24 cellular contexts compared by ENCODE assay signal in the genomic region with DNA sequence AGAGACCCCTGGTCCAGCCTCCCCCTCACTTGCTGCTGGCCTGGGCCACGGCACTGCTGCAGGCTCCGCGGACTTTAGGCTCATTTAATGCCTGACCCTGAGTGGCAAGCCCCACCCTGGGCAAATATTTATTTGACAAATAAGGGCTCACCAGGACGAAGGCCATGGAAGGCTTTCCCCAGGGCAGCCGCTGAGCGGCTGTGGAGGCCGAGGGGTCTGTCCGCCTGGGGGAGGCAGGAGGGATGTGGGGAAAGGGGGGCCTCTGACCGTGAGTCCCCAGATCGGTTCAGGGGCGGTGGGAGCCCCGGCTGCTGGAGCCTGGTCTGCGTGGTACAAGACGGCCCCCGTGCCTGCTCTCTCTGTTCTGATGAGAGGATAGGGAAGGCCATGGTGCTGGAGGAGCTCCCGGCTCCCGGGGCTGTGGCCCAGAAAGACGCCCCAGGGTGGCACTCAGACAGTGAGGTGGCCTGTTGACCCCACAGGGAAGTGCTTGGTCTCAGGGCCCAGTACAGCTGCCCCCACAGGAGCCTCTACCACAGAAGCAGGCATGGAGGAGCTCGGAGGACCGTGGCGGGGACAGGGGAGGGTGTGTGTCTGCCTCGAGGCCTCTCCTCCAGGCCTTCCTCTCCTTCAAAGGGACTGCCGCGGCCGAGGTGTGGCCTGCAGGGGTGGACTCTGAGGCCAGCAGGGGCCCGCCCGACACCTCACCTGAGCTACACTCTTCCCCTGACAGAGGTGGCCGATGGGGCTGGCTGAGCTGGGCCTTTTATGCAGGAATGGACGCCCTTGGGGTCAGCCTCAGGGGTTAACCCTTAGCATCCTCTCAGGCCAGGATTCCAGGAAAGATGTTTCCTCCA. TPM values are rescaled to one million over a fixed set of nuclear protein-coding genes. Genes with fewer than 3 reads are reported as not detected.
DNase-seq lines count a peak whose midpoint lies in the region; ATAC-seq and TF ChIP-seq lines count a peak whose summit lies in the region.
"Had no signal": no experiment of that assay in that cellular context is flagged by ENCODE, and none has a peak within 500 bp of the region (broad histone marks: within the 10 kb centered on the region; RNA-seq: fewer than 3 reads in every experiment).

No MANE protein-coding gene starts in this region.

- peaks cover 13% of the 10 kb centered on the region for H3K79me2 ChIP-seq in hepatocyte

- no peak overlapping the region for H3K9ac ChIP-seq in neuronal stem cell (ENCODE audit: low read depth, low read length, poor library complexity)

- H3K18ac ChIP-seq in neuronal stem cell (ENCODE audit: low read length) = no peak overlapping the region

- no peak overlapping the region for H4K91ac ChIP-seq in neuronal stem cell (ENCODE audit: low read depth, low read length, poor library complexity)

- H2BK12ac ChIP-seq in neuronal stem cell (ENCODE audit: low read length) = no peak overlapping the region

- H2AFZ ChIP-seq in hepatocyte (no peak overlapping the region), neuronal stem cell (ENCODE audit: low read length) (no peak overlapping the region)

- no peak overlapping the region for H3K4ac ChIP-seq in neuronal stem cell (ENCODE audit: low read length)

- no peaks in the 10 kb centered on the region for H3K9me2 ChIP-seq in hepatocyte (replicated peaks; ENCODE audit: insufficient read depth)

- H3K27ac ChIP-seq in hepatocyte = peak overlapping the region; percentile 95
- H3K27ac ChIP-seq in neuronal stem cell (replicated peaks; ENCODE audit: low read length) = no peak overlapping the region
- H3K27ac ChIP-seq in esophagus squamous epithelium = no peak overlapping the region
- H3K27ac ChIP-seq: gastroesophageal sphincter had no signal

- H3K4me3 ChIP-seq in hepatocyte (no peak overlapping the region), neuronal stem cell (ENCODE audit: low read length in 2 of 2) (no peak overlapping the region), esophagus squamous epithelium (no peak overlapping the region)
- H3K4me3 ChIP-seq: gastroesophageal sphincter had no signal

- ATAC-seq in HG03280 (IDR thresholded peaks at IDR 0.05; ENCODE audit: unreplicated experiment) = no peak
- ATAC-seq in activated CD8-positive, alpha-beta memory T cell treated with anti-CD3 and anti-CD28 coated beads, Interleukin-2, amount 10 ng/mL, durations not matched to agents 7 days and 5 days = no peak
- ATAC-seq: activated CD4-positive, alpha-beta T cell treated with anti-CD3 and anti-CD28 coated beads for 36 hours; gastroesophageal sphincter had no signal

- TF ChIP-seq POLR2A in esophagus squamous epithelium (IDR thresholded peaks at IDR 0.05) = no peak

- H3K4me1 Mint-ChIP-seq in activated CD8-positive, alpha-beta memory T cell treated with anti-CD3 and anti-CD28 coated beads, Interleukin-2, amount 10 ng/mL, durations not matched to agents 7 days and 5 days = peaks cover 7% of the 10 kb centered on the region
- H3K4me1 Mint-ChIP-seq: activated CD4-positive, alpha-beta T cell treated with anti-CD3 and anti-CD28 coated beads for 36 hours had no signal

- H3K23ac ChIP-seq in neuronal stem cell (ENCODE audit: low read depth, low read length, poor library complexity) = peak overlapping the region; percentile 43

- H4K20me1 ChIP-seq in hepatocyte (ENCODE audit: insufficient read depth, poor library complexity, severe bottlenecking) = no peaks in the 10 kb centered on the region

- H3K27ac Mint-ChIP-seq in activated CD8-positive, alpha-beta memory T cell treated with anti-CD3 and anti-CD28 coated beads, Interleukin-2, amount 10 ng/mL, durations not matched to agents 7 days and 5 days = no peak overlapping the region
- H3K27ac Mint-ChIP-seq: activated CD4-positive, alpha-beta T cell treated with anti-CD3 and anti-CD28 coated beads for 36 hours; activated naive CD8-positive, alpha-beta T cell; H9 had no signal

- no peaks in the 10 kb centered on the region for H3K9me3 Mint-ChIP-seq in activated CD8-positive, alpha-beta memory T cell treated with anti-CD3 and anti-CD28 coated beads, Interleukin-2, amount 10 ng/mL, durations not matched to agents 7 days and 5 days (ENCODE audit: low read depth)
- H3K9me3 Mint-ChIP-seq: CD4-positive, CD25-positive, alpha-beta regulatory T cell had no signal

- H2BK120ac ChIP-seq in neuronal stem cell (ENCODE audit: low read depth, low read length) = no peak overlapping the region

- peak overlapping the region; percentile 82 for H3K14ac ChIP-seq in neuronal stem cell (ENCODE audit: low read length)

- no peaks in the 10 kb centered on the region for H3K27me3 ChIP-seq in hepatocyte
- peaks cover 0 to 10% (median 9%) of the 10 kb centered on the region in 3 experiments for H3K27me3 ChIP-seq in neuronal stem cell (ENCODE audit: control insufficient read depth in 3 of 3, insufficient read depth in 3 of 3, low read depth in 1 of 3, low read length in 3 of 3)
- H3K27me3 ChIP-seq in esophagus squamous epithelium = peaks cover 0 to 46% (median 0%) of the 10 kb centered on the region in 4 donors

- peak overlapping the region; percentile 75 for H2AK5ac ChIP-seq in neuronal stem cell (ENCODE audit: low read depth, low read length)

- no peak overlapping the region for H3K4me3 Mint-ChIP-seq in activated CD8-positive, alpha-beta memory T cell treated with anti-CD3 and anti-CD28 coated beads, Interleukin-2, amount 10 ng/mL, durations not matched to agents 7 days and 5 days
- H3K4me3 Mint-ChIP-seq: activated CD4-positive, alpha-beta T cell treated with anti-CD3 and anti-CD28 coated beads for 36 hours; activated naive CD8-positive, alpha-beta T cell; H9 had no signal

- CTCF ChIA-PET in activated CD8-positive, alpha-beta memory T cell treated with anti-CD3 and anti-CD28 coated beads, Interleukin-2, amount 10 ng/mL, durations not matched to agents 7 days and 5 days (lab: Charles Lee) = interaction anchor here (1.0 to 1.7 kb wide), 3 partner anchors 49 to 106 kb away, joined by 3 read pairs; a partner anchor contains a TSS

- WGBS in hepatocyte (ENCODE audit: low lambda C conversion rate, missing lambda C conversion rate) = 57% methylated on average over 29 of the region's 29 CpGs
- WGBS in neuronal stem cell (ENCODE audit: extremely low coverage in 2 of 2, insufficient read length in 2 of 2, insufficient replicate concordance in 1 of 2), 2 donors = no CpG with 5 or more reads among the region's 29 CpGs
- WGBS in esophagus squamous epithelium, 2 donors = 88% methylated on average over 9 of the region's 29 CpGs; no CpG with 5 or more reads in 1 of the 2 donors

- intact Hi-C loops in esophagus squamous epithelium (cut with DNase I) = loop anchor here (5.0 to 10.0 kb wide), 2 partner anchors 120 to 167 kb away; a partner anchor contains a TSS

- no peaks in the 10 kb centered on the region for H3K36me3 Mint-ChIP-seq in activated CD8-positive, alpha-beta memory T cell treated with anti-CD3 and anti-CD28 coated beads, Interleukin-2, amount 10 ng/mL, durations not matched to agents 7 days and 5 days
- H3K36me3 Mint-ChIP-seq: activated naive CD8-positive, alpha-beta T cell; CD4-positive, CD25-positive, alpha-beta regulatory T cell had no signal

- H3K79me1 ChIP-seq in neuronal stem cell (ENCODE audit: low read depth, low read length) = no peaks in the 10 kb centered on the region

- no peak overlapping the region for H4K8ac ChIP-seq in neuronal stem cell (ENCODE audit: low read depth, low read length)

- no peaks in the 10 kb centered on the region for H3K27me3 Mint-ChIP-seq in activated CD8-positive, alpha-beta memory T cell treated with anti-CD3 and anti-CD28 coated beads, Interleukin-2, amount 10 ng/mL, durations not matched to agents 7 days and 5 days
- H3K27me3 Mint-ChIP-seq: activated CD4-positive, alpha-beta T cell treated with anti-CD3 and anti-CD28 coated beads for 36 hours; activated naive CD8-positive, alpha-beta T cell had no signal

- TF ChIP-seq CTCF in hepatocyte (IDR thresholded peaks at IDR 0.05; ENCODE audit: poor library complexity) = no peak
- TF ChIP-seq CTCF in esophagus squamous epithelium (IDR thresholded peaks at IDR 0.05) = no peak

- H3K36me3 ChIP-seq in hepatocyte (replicated peaks; ENCODE audit: insufficient read depth, low read depth) (no peaks in the 10 kb centered on the region), neuronal stem cell (replicated peaks in 1 of 2; ENCODE audit: control insufficient read depth in 2 of 2, insufficient read depth in 2 of 2, low read length in 2 of 2) (peaks cover 0 to 4% of the 10 kb centered on the region in 2 donors), esophagus squamous epithelium (no peaks in the 10 kb centered on the region)
- H3K36me3 ChIP-seq: gastroesophageal sphincter had no signal

- H3K4me2 ChIP-seq in hepatocyte (peak overlapping the region; percentile 70), neuronal stem cell (ENCODE audit: insufficient read depth, low read length, poor library complexity, severe bottlenecking) (no peak overlapping the region)

- peak overlapping the region; percentile 77 for H2BK5ac ChIP-seq in neuronal stem cell (ENCODE audit: low read length)

- peaks cover 57% of the 10 kb centered on the region for H3K4me1 ChIP-seq in hepatocyte (ENCODE audit: insufficient read depth)
- no peaks in the 10 kb centered on the region for H3K4me1 ChIP-seq in neuronal stem cell (ENCODE audit: control insufficient read depth in 2 of 2, insufficient read depth in 1 of 2, low read depth in 1 of 2, low read length in 2 of 2)
- peaks cover 9 to 18% (median 9%) of the 10 kb centered on the region in 3 donors for H3K4me1 ChIP-seq in esophagus squamous epithelium

- peak overlapping the region; percentile 93 for H2BK15ac ChIP-seq in neuronal stem cell (ENCODE audit: low read length)

- peak; percentile 78 for DNase-seq in COLO668 (lab: John Stamatoyannopoulos, UW; ENCODE audit: unreplicated experiment)
- peak; percentile 96 for DNase-seq in HuH-7 (ENCODE audit: low spot score)
- DNase-seq in hepatocyte (ENCODE audit: low spot score) = peak; percentile 86
- no peak for DNase-seq in neuronal stem cell (ENCODE audit: low spot score)
- DNase-seq in esophagus squamous epithelium (lab: John Stamatoyannopoulos, UW) = no peak
- DNase-seq in activated CD8-positive, alpha-beta memory T cell treated with anti-CD3 and anti-CD28 coated beads, Interleukin-2, amount 10 ng/mL, durations not matched to agents 7 days and 5 days = no peak
- no peak for DNase-seq in mucosa of gallbladder (ENCODE audit: low spot score)
- DNase-seq: CD4-positive, CD25-positive, alpha-beta regulatory T cell; effector CD4-positive, alpha-beta T cell; H9; kidney glomerular epithelial cell; NCI-H1105; NCI-H2107; NCI-H510A treated with DMSO at 0.1 percent for 48 hours; occipital lobe; Right ventricle myocardium superior; SW 1271 had no signal

- H3K9me3 ChIP-seq in hepatocyte (ENCODE audit: low read depth) (no peaks in the 10 kb centered on the region), neuronal stem cell (replicated peaks in 1 of 2; ENCODE audit: control insufficient read depth in 2 of 2, insufficient read depth in 1 of 2, low read depth in 1 of 2, low read length in 2 of 2) (peaks cover 0 to 10% of the 10 kb centered on the region in 2 donors), esophagus squamous epithelium (no peaks in the 10 kb centered on the region)
- H3K9me3 ChIP-seq: gastroesophageal sphincter had no signal

RNA-seq across cellular contexts. Expression of a gene that starts 9.1 kb away (rescaled TPM):
- total RNA-seq in hepatocyte (7.1 and 9.2 TPM in 2 replicates), esophagus squamous epithelium (10 to 100 TPM in 3 of 4 donors, 1 to 10 TPM in 1; 6.9 to 19.6 (median 14.7) TPM), mucosa of gallbladder (18.6 TPM)
- 21.7 and 25.1 TPM in 2 replicates for polyA plus RNA-seq in hepatocyte
- 12.3 TPM for polyA plus RNA-seq in neuronal stem cell (2013, experiment 1 of 2)
- 11.7 TPM for polyA plus RNA-seq in neuronal stem cell (2013, experiment 2 of 2)
- total RNA-seq in activated CD8-positive, alpha-beta memory T cell treated with anti-CD3 and anti-CD28 coated beads, Interleukin-2, amount 10 ng/mL, durations not matched to agents 7 days and 5 days = 10 to 100 TPM; 22.9 to 23.6 TPM

RNA-seq across cellular contexts. Expression of a gene that starts 48.7 kb away (rescaled TPM):
- total RNA-seq in hepatocyte = not detected in 2 replicates
- polyA plus RNA-seq in hepatocyte = 0.38 and 0.69 TPM in 2 replicates
- 1.3 TPM for polyA plus RNA-seq in neuronal stem cell (2013, experiment 1 of 2)
- polyA plus RNA-seq in neuronal stem cell (2013, experiment 2 of 2) = 1.3 TPM
- under 1 TPM in 2 of 4 donors, not detected in 2; 0.19 to 0.44 TPM for total RNA-seq in esophagus squamous epithelium
- not detected for total RNA-seq in activated CD8-positive, alpha-beta memory T cell treated with anti-CD3 and anti-CD28 coated beads, Interleukin-2, amount 10 ng/mL, durations not matched to agents 7 days and 5 days
- total RNA-seq in mucosa of gallbladder = 0.78 TPM
- total RNA-seq: activated CD4-positive, alpha-beta T cell treated with anti-CD3 and anti-CD28 coated beads for 36 hours; astrocyte; CD4-positive, CD25-positive, alpha-beta regulatory T cell; occipital lobe had no signal
- polyA plus RNA-seq: AG04450; CD4-positive, CD25-positive, alpha-beta regulatory T cell had no signal

RNA-seq across cellular contexts. Expression of a gene that starts 50.9 kb away (rescaled TPM):
- total RNA-seq in hepatocyte (0.08 and 0.43 TPM in 2 replicates), esophagus squamous epithelium (10 to 100 TPM; 11.8 to 25.3 (median 12.3) TPM), mucosa of gallbladder (1.0 TPM)
- polyA plus RNA-seq in hepatocyte = 0.88 and 2.6 TPM in 2 replicates
- polyA plus RNA-seq in neuronal stem cell (2013, experiment 1 of 2) = 0.03 TPM
- polyA plus RNA-seq in neuronal stem cell (2013, experiment 2 of 2) = 0.01 TPM
- not detected for total RNA-seq in activated CD8-positive, alpha-beta memory T cell treated with anti-CD3 and anti-CD28 coated beads, Interleukin-2, amount 10 ng/mL, durations not matched to agents 7 days and 5 days
- total RNA-seq: activated CD4-positive, alpha-beta T cell treated with anti-CD3 and anti-CD28 coated beads for 36 hours; CD4-positive, CD25-positive, alpha-beta regulatory T cell; H9; mononuclear cell; occipital lobe; Right ventricle myocardium superior had no signal
- polyA plus RNA-seq: AG04450; CD4-positive, CD25-positive, alpha-beta regulatory T cell had no signal

Comparison
In these comparisons a context has a peak if more than half of its experiments do, and no peak if none do; other contexts are left out.
1. DNase-seq: peak in COLO668 (single experiment), HuH-7 (single experiment) and hepatocyte (single experiment); none in neuronal stem cell (single experiment), esophagus squamous epithelium (single experiment), activated CD8-positive, alpha-beta memory T cell treated with anti-CD3 and anti-CD28 coated beads, Interleukin-2, amount 10 ng/mL, durations not matched to agents 7 days and 5 days (single experiment) and mucosa of gallbladder (single experiment).